Comparison of ENCODE assay signal across 2 cellular contexts in genomic region chr17:58364270-58364942, GRCh38.
TF ChIP-seq lines count a peak whose summit lies in the region.

No MANE protein-coding gene starts in this region.

TF ChIP-seq in K562, 482 proteins besides CTCF, POLR2A, EP300 and RAD21 (continued from another document and continues in another):
- peak; percentile 46; the same call in 1 of the 2 replicates for TF ChIP-seq MYC (IDR thresholded peaks at IDR 0.05; ENCODE audit: low read depth, low read length)
- TF ChIP-seq MYC (CRISPR knock-in tag; IDR thresholded peaks at IDR 0.05; ENCODE audit: borderline replicate concordance, low read depth), result no peak
- no peak for TF ChIP-seq ZNF77 (CRISPR knock-in tag; IDR thresholded peaks at IDR 0.05)
- TF ChIP-seq CXXC5 (CRISPR knock-in tag; IDR thresholded peaks at IDR 0.05), result peak; percentile 51; the same call in 1 of the 2 replicates
- TF ChIP-seq HDAC8 (tag; IDR thresholded peaks at IDR 0.05), result no peak
- peak in 1 of 2 experiments; percentile 63; a peak in 2 of 4 replicates for TF ChIP-seq ZNF639 (CRISPR knock-in tag; conservative IDR thresholded peaks at IDR 0.05 in 1 of 2, IDR thresholded peaks at IDR 0.05 in 1 of 2)
- peak; percentile 41; the same call in 1 of the 2 replicates for TF ChIP-seq JUND (IDR thresholded peaks at IDR 0.05; ENCODE audit: borderline replicate concordance, low read depth, low read length)
- peak; percentile 13; the same call in 1 of the 3 replicates for TF ChIP-seq JUND (tag; IDR thresholded peaks at IDR 0.05; ENCODE audit: borderline replicate concordance, low read depth, low read length)
- TF ChIP-seq CCNT2 (IDR thresholded peaks at IDR 0.05; ENCODE audit: borderline replicate concordance, extremely low read depth, insufficient read length, low read depth, low read length), result peak; percentile 53
- TF ChIP-seq ZNF318 (IDR thresholded peaks at IDR 0.05; ENCODE audit: borderline replicate concordance in 1 of 2, low read depth in 1 of 2), result peak in 1 of 2 experiments; percentile 51; a peak in 1 of 4 replicates

TF ChIP-seq in HepG2, 621 proteins besides CTCF, POLR2A, EP300 and RAD21 (continued from another document and continues in another):
- TF ChIP-seq FOXA1 (IDR thresholded peaks at IDR 0.05), result no peak
- TF ChIP-seq FOXA1 (CRISPR knock-in tag; IDR thresholded peaks at IDR 0.05), result no peak; the same call in 1 of the 2 replicates
- no peak for TF ChIP-seq ZNF546 (CRISPR knock-in tag; conservative IDR thresholded peaks at IDR 0.05)
- 0 out of 2 replicates have a peak, but pooled peaks have one; percentile 4 for TF ChIP-seq KMT2B (CRISPR knock-in tag; IDR thresholded peaks at IDR 0.05)
- no peak for TF ChIP-seq KDM5A (IDR thresholded peaks at IDR 0.05; ENCODE audit: borderline replicate concordance, low read length)
- no peak for TF ChIP-seq ZNF207 (IDR thresholded peaks at IDR 0.05; ENCODE audit: borderline replicate concordance)
- peak; percentile 69; the same call in 1 of the 2 replicates for TF ChIP-seq MED13 (CRISPR knock-in tag; IDR thresholded peaks at IDR 0.05)
- TF ChIP-seq RFXAP (CRISPR knock-in tag; IDR thresholded peaks at IDR 0.05; ENCODE audit: borderline replicate concordance), result 0 out of 2 replicates have a peak, but pooled peaks have one; percentile 37
- no peak; the same call in 1 of the 2 replicates for TF ChIP-seq DRAP1 (CRISPR knock-in tag; IDR thresholded peaks at IDR 0.05)
- no peak for TF ChIP-seq PRDM15 (CRISPR knock-in tag; IDR thresholded peaks at IDR 0.05)
- no peak for TF ChIP-seq GLMP (CRISPR knock-in tag; IDR thresholded peaks at IDR 0.05; ENCODE audit: borderline replicate concordance)
- peak; percentile 63 for TF ChIP-seq HMG20B (CRISPR knock-in tag; conservative IDR thresholded peaks at IDR 0.05)
- TF ChIP-seq ZNF615 (CRISPR knock-in tag; IDR thresholded peaks at IDR 0.05; ENCODE audit: borderline replicate concordance), result no peak
- TF ChIP-seq HDAC1 (CRISPR knock-in tag; IDR thresholded peaks at IDR 0.05), result no peak
- TF ChIP-seq ZBTB21 (CRISPR knock-in tag; IDR thresholded peaks at IDR 0.05), result no peak
- TF ChIP-seq GPBP1L1 (CRISPR knock-in tag; IDR thresholded peaks at IDR 0.05), result no peak
- TF ChIP-seq PRPF4 (IDR thresholded peaks at IDR 0.05; ENCODE audit: low read depth, low read length, poor library complexity, severe bottlenecking), result no peak
- TF ChIP-seq TFAP4 (IDR thresholded peaks at IDR 0.05; ENCODE audit: borderline replicate concordance, low read depth), result peak; percentile 40; the same call in 1 of the 2 replicates
- no peak for TF ChIP-seq CEBPZ (IDR thresholded peaks at IDR 0.05; ENCODE audit: low read length)
- peak; percentile 58; the same call in 1 of the 2 replicates for TF ChIP-seq ZNF574 (CRISPR knock-in tag; IDR thresholded peaks at IDR 0.05)
- no peak for TF ChIP-seq ZNF282 (IDR thresholded peaks at IDR 0.05; ENCODE audit: partially characterized antibody)
- TF ChIP-seq TAF1 (CRISPR knock-in tag; IDR thresholded peaks at IDR 0.05), result peak; percentile 49; the same call in 1 of the 2 replicates
- no peak for TF ChIP-seq TIGD3 (CRISPR knock-in tag; IDR thresholded peaks at IDR 0.05; ENCODE audit: borderline replicate concordance)
- TF ChIP-seq LCORL (IDR thresholded peaks at IDR 0.05), result no peak
- peak; percentile 65; the same call in 1 of the 2 replicates for TF ChIP-seq LCORL (CRISPR knock-in tag; IDR thresholded peaks at IDR 0.05)
- no peak for TF ChIP-seq ZNF558 (CRISPR knock-in tag; IDR thresholded peaks at IDR 0.05; ENCODE audit: borderline replicate concordance)
- TF ChIP-seq ZNF121 (CRISPR knock-in tag; IDR thresholded peaks at IDR 0.05), result no peak
- no peak for TF ChIP-seq SIN3B (IDR thresholded peaks at IDR 0.05; ENCODE audit: low read length)
- TF ChIP-seq ZNF781 (CRISPR knock-in tag; IDR thresholded peaks at IDR 0.05; ENCODE audit: borderline replicate concordance, not compliant biosample characterization), result no peak
- TF ChIP-seq KDM6A (CRISPR knock-in tag; IDR thresholded peaks at IDR 0.05; ENCODE audit: low read depth), result peak; percentile 39; the same call in 1 of the 2 replicates
- no peak for TF ChIP-seq ZSCAN21 (CRISPR knock-in tag; IDR thresholded peaks at IDR 0.05; ENCODE audit: borderline replicate concordance)
- no peak for TF ChIP-seq ARHGAP35 (CRISPR knock-in tag; IDR thresholded peaks at IDR 0.05; ENCODE audit: borderline replicate concordance)
- TF ChIP-seq KLF12 (CRISPR knock-in tag; IDR thresholded peaks at IDR 0.05; ENCODE audit: borderline replicate concordance), result no peak
- TF ChIP-seq BHLHE40 (IDR thresholded peaks at IDR 0.05; ENCODE audit: low read length), result no peak
- TF ChIP-seq CHD4 (IDR thresholded peaks at IDR 0.05; ENCODE audit: borderline replicate concordance, low read length), result peak; percentile 59; the same call in 1 of the 2 replicates
- no peak for TF ChIP-seq HNRNPUL1 (IDR thresholded peaks at IDR 0.05; ENCODE audit: low read depth, low read length)
- no peak; the same call in 1 of the 2 replicates for TF ChIP-seq GMEB1 (CRISPR knock-in tag; IDR thresholded peaks at IDR 0.05; ENCODE audit: borderline replicate concordance)
- TF ChIP-seq ELF1 (CRISPR knock-in tag; IDR thresholded peaks at IDR 0.05), result no peak; the same call in 1 of the 2 replicates
- no peak for TF ChIP-seq ZNF33A (CRISPR knock-in tag; IDR thresholded peaks at IDR 0.05; ENCODE audit: borderline replicate concordance)
- no peak for TF ChIP-seq MBD4 (IDR thresholded peaks at IDR 0.05; ENCODE audit: borderline replicate concordance, low read length)
- TF ChIP-seq SMYD3 (CRISPR knock-in tag; IDR thresholded peaks at IDR 0.05), result 0 out of 2 replicates have a peak, but pooled peaks have one; percentile 28
- peak; percentile 61; the same call in 1 of the 2 replicates for TF ChIP-seq GATA4 (IDR thresholded peaks at IDR 0.05; ENCODE audit: borderline replicate concordance, low read depth)
